14 cellular contexts compared by ENCODE assay signal in genomic region chr1:101365881-101366280, GRCh38.
"Had no signal": no experiment of that assay in that cellular context is flagged by ENCODE, and none has a peak within 500 bp of the region (broad histone marks: within the 10 kb centered on the region; RNA-seq: fewer than 3 reads in every experiment).

No MANE protein-coding gene starts in this region.

- H3K27me3 ChIP-seq: cardiac muscle cell, colonic mucosa, tibial nerve, uterus had no signal

- H3K4me3 ChIP-seq: cardiac muscle cell, colonic mucosa, lung, tibial nerve, uterus had no signal

- H3K4me1 ChIP-seq: colonic mucosa, uterus had no signal

- FAIRE-seq: islet of Langerhans had no signal

- H3K9me3 Mint-ChIP-seq: activated naive CD4-positive, alpha-beta T cell treated with anti-CD3 and anti-CD28 coated beads for 36 hours; activated T-helper 17 cell treated with anti-CD3 and anti-CD28 coated beads, Interleukin-2, amount 50 U/mL, for 72 hours had no signal

- H3K27ac Mint-ChIP-seq: activated naive CD4-positive, alpha-beta T cell treated with anti-CD3 and anti-CD28 coated beads for 36 hours; activated T-helper 17 cell treated with anti-CD3 and anti-CD28 coated beads, Interleukin-2, amount 50 U/mL, for 72 hours; stimulated activated memory B cell treated with anti-CD40 and anti-IgM and Interleukin-4, amounts not matched to agents 10 μg/mL and 1 μg/mL and 100 μg/mL, for 72 hours had no signal

- H3K36me3 ChIP-seq: cardiac muscle cell, colonic mucosa, tibial nerve, uterus had no signal

- H3K9me3 ChIP-seq: colonic mucosa, tibial nerve, uterus had no signal

- H3K27me3 Mint-ChIP-seq: activated T-helper 17 cell treated with anti-CD3 and anti-CD28 coated beads, Interleukin-2, amount 50 U/mL, for 72 hours; stimulated activated memory B cell treated with anti-CD40 and anti-IgM and Interleukin-4, amounts not matched to agents 10 μg/mL and 1 μg/mL and 100 μg/mL, for 72 hours had no signal

- H3K4me3 Mint-ChIP-seq: activated naive CD4-positive, alpha-beta T cell treated with anti-CD3 and anti-CD28 coated beads for 36 hours; activated T-helper 17 cell treated with anti-CD3 and anti-CD28 coated beads, Interleukin-2, amount 50 U/mL, for 72 hours; stimulated activated memory B cell treated with anti-CD40 and anti-IgM and Interleukin-4, amounts not matched to agents 10 μg/mL and 1 μg/mL and 100 μg/mL, for 72 hours had no signal

- DNase-seq: activated naive CD4-positive, alpha-beta T cell treated with anti-CD3 and anti-CD28 coated beads for 36 hours; activated T-cell treated with anti-CD3 and anti-CD28 coated beads for 4 hours; colonic mucosa; left colon; stimulated activated CD4-positive, alpha-beta T cell treated with anti-CD3 and anti-CD28 coated beads, Interleukin-2, amount 100 ng/mL, for 48 hours; substantia nigra; T1000; uterus had no signal

- H3K27ac ChIP-seq: colonic mucosa, tibial nerve, uterus had no signal
